1 cellular context compared by ENCODE assay signal in the genomic region with DNA sequence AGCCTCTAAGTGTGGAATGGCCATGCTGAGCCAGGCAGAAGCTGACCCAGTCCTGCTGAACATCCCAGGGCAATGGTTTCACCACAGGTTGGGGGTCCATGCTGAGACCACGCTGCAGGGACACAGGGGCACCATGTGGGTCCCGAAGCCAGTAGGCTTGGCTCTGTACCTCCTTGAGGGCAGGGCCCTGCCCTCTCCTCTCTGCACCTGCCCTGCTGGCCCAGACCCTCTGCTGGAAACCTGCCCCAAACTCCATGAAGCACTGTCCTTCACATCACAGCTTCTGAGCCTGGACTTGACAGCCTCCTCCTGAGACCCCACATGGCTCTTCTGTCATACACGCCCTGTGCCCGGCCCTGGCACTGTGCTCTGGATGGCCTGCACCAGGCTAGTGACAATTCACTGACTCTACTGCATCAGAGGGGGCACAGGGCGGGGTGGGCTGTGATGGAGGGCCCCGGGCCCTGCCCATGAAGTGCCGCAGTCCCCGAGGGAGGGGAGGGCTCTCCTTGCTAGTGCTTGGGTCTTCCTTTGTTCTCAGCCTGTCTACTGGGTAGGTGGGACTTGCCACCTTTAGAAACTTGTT.
TF ChIP-seq lines count a peak whose summit lies in the region.

No MANE protein-coding gene starts in this region.

TF ChIP-seq in IMR-90, 13 proteins besides CTCF, POLR2A, EP300 and RAD21:
- TF ChIP-seq, protein P1, sequence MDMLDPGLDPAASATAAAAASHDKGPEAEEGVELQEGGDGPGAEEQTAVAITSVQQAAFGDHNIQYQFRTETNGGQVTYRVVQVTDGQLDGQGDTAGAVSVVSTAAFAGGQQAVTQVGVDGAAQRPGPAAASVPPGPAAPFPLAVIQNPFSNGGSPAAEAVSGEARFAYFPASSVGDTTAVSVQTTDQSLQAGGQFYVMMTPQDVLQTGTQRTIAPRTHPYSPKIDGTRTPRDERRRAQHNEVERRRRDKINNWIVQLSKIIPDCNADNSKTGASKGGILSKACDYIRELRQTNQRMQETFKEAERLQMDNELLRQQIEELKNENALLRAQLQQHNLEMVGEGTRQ (IDR thresholded peaks at IDR 0.05; ENCODE audit: low read depth, low read length): no peak
- no peak for TF ChIP-seq RFX5 (IDR thresholded peaks at IDR 0.05; ENCODE audit: low read depth, low read length)
- TF ChIP-seq BHLHE40 (IDR thresholded peaks at IDR 0.05; ENCODE audit: low read depth, low read length): no peak
- TF ChIP-seq CHD1 (IDR thresholded peaks at IDR 0.05; ENCODE audit: low read depth, low read length): no peak
- TF ChIP-seq MXI1 (IDR thresholded peaks at IDR 0.05; ENCODE audit: borderline replicate concordance, low read depth, low read length): no peak
- no peak for TF ChIP-seq MAFK (IDR thresholded peaks at IDR 0.05; ENCODE audit: low read depth, low read length)
- no peak for TF ChIP-seq FOS (IDR thresholded peaks at IDR 0.05; ENCODE audit: low read depth, low read length)
- no peak for TF ChIP-seq MAZ (IDR thresholded peaks at IDR 0.05; ENCODE audit: borderline replicate concordance, low read depth, low read length)
- no peak for TF ChIP-seq CEBPB (IDR thresholded peaks at IDR 0.05; ENCODE audit: low read depth, low read length)
- no peak for TF ChIP-seq SMC3 (IDR thresholded peaks at IDR 0.05; ENCODE audit: low read depth, low read length)
